1 cellular context compared by ENCODE assay signal in the genomic region with DNA sequence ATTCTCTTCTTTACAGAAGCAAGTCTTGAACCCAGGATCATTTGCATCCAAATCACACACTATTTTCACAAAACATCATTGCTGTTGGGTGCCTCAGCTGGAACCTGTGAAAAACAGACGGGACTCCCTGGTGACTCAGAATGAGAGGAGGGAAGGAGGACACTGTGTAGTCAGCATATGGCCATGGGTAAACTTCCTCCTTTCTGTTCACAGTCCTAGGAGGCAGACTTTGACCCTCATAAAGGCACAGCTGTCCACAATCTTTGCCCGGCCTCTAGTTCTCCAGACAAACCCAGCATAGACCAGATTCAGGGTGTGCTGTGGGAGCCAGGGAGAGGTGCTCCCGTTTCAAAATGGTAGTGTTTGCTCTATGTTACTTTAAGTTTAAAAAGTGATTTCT.
TF ChIP-seq lines count a peak whose summit lies in the region.

No MANE protein-coding gene starts in this region.

TF ChIP-seq in GM12878, 131 proteins besides CTCF, POLR2A, EP300 and RAD21 (continued from another document):
- TF ChIP-seq, protein P1, sequence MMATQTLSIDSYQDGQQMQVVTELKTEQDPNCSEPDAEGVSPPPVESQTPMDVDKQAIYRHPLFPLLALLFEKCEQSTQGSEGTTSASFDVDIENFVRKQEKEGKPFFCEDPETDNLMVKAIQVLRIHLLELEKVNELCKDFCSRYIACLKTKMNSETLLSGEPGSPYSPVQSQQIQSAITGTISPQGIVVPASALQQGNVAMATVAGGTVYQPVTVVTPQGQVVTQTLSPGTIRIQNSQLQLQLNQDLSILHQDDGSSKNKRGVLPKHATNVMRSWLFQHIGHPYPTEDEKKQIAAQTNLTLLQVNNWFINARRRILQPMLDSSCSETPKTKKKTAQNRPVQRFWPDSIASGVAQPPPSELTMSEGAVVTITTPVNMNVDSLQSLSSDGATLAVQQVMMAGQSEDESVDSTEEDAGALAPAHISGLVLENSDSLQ (IDR thresholded peaks at IDR 0.05), result no peak
- TF ChIP-seq, protein P2, sequence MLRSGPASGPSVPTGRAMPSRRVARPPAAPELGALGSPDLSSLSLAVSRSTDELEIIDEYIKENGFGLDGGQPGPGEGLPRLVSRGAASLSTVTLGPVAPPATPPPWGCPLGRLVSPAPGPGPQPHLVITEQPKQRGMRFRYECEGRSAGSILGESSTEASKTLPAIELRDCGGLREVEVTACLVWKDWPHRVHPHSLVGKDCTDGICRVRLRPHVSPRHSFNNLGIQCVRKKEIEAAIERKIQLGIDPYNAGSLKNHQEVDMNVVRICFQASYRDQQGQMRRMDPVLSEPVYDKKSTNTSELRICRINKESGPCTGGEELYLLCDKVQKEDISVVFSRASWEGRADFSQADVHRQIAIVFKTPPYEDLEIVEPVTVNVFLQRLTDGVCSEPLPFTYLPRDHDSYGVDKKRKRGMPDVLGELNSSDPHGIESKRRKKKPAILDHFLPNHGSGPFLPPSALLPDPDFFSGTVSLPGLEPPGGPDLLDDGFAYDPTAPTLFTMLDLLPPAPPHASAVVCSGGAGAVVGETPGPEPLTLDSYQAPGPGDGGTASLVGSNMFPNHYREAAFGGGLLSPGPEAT (IDR thresholded peaks at IDR 0.05; ENCODE audit: low read depth), result peak; percentile 56; the same call in 1 of the 2 replicates
- TF ChIP-seq, protein P3, sequence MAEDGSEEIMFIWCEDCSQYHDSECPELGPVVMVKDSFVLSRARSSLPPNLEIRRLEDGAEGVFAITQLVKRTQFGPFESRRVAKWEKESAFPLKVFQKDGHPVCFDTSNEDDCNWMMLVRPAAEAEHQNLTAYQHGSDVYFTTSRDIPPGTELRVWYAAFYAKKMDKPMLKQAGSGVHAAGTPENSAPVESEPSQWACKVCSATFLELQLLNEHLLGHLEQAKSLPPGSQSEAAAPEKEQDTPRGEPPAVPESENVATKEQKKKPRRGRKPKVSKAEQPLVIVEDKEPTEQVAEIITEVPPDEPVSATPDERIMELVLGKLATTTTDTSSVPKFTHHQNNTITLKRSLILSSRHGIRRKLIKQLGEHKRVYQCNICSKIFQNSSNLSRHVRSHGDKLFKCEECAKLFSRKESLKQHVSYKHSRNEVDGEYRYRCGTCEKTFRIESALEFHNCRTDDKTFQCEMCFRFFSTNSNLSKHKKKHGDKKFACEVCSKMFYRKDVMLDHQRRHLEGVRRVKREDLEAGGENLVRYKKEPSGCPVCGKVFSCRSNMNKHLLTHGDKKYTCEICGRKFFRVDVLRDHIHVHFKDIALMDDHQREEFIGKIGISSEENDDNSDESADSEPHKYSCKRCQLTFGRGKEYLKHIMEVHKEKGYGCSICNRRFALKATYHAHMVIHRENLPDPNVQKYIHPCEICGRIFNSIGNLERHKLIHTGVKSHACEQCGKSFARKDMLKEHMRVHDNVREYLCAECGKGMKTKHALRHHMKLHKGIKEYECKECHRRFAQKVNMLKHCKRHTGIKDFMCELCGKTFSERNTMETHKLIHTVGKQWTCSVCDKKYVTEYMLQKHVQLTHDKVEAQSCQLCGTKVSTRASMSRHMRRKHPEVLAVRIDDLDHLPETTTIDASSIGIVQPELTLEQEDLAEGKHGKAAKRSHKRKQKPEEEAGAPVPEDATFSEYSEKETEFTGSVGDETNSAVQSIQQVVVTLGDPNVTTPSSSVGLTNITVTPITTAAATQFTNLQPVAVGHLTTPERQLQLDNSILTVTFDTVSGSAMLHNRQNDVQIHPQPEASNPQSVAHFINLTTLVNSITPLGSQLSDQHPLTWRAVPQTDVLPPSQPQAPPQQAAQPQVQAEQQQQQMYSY (CRISPR knock-in tag; IDR thresholded peaks at IDR 0.05), result no peak
- TF ChIP-seq MTA2 (IDR thresholded peaks at IDR 0.05; ENCODE audit: low read depth) (peak; percentile 72; the same call in 1 of the 2 replicates), JUND (IDR thresholded peaks at IDR 0.05; ENCODE audit: low read depth, low read length) (peak; percentile 74; the same call in 1 of the 2 replicates), BCL11A (IDR thresholded peaks at IDR 0.05; ENCODE audit: low read depth, low read length) (peak; percentile 63; the same call in 1 of the 2 replicates), CHD1 (IDR thresholded peaks at IDR 0.05; ENCODE audit: low read depth, low read length) (no peak), BRCA1 (IDR thresholded peaks at IDR 0.05; ENCODE audit: low read depth, low read length) (no peak), JUNB (IDR thresholded peaks at IDR 0.05) (peak; percentile 87), SRF (IDR thresholded peaks at IDR 0.05; ENCODE audit: low read depth in 2 of 2, low read length in 2 of 2) (no peak), TCF12 (IDR thresholded peaks at IDR 0.05; ENCODE audit: low read depth, low read length) (peak; percentile 56; the same call in 1 of the 2 replicates), BACH1 (IDR thresholded peaks at IDR 0.05; ENCODE audit: borderline replicate concordance) (peak; percentile 26; the same call in 1 of the 2 replicates), SMARCA5 (IDR thresholded peaks at IDR 0.05) (0 out of 2 replicates have a peak, but pooled peaks have one; percentile 3), IRF4 (IDR thresholded peaks at IDR 0.05; ENCODE audit: low read depth, low read length) (peak; percentile 94), EED (IDR thresholded peaks at IDR 0.05; ENCODE audit: low read depth) (peak; percentile 82), CREB1 (IDR thresholded peaks at IDR 0.05; ENCODE audit: low read depth) (0 out of 2 replicates have a peak, but pooled peaks have one; percentile 17), SUPT20H (IDR thresholded peaks at IDR 0.05; ENCODE audit: borderline replicate concordance, control insufficient read depth, low read depth, low read length) (no peak), EZH2 (IDR thresholded peaks at IDR 0.05; ENCODE audit: borderline replicate concordance, control insufficient read depth, low read depth, low read length) (no peak), DPF2 (IDR thresholded peaks at IDR 0.05) (peak; percentile 90), MTA3 (IDR thresholded peaks at IDR 0.05; ENCODE audit: borderline replicate concordance, low read length) (peak; percentile 74; the same call in 1 of the 2 replicates)
- TF ChIP-seq, protein P4, sequence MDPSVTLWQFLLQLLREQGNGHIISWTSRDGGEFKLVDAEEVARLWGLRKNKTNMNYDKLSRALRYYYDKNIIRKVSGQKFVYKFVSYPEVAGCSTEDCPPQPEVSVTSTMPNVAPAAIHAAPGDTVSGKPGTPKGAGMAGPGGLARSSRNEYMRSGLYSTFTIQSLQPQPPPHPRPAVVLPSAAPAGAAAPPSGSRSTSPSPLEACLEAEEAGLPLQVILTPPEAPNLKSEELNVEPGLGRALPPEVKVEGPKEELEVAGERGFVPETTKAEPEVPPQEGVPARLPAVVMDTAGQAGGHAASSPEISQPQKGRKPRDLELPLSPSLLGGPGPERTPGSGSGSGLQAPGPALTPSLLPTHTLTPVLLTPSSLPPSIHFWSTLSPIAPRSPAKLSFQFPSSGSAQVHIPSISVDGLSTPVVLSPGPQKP (IDR thresholded peaks at IDR 0.05; ENCODE audit: low read depth, low read length), result no peak
- TF ChIP-seq, protein P5, sequence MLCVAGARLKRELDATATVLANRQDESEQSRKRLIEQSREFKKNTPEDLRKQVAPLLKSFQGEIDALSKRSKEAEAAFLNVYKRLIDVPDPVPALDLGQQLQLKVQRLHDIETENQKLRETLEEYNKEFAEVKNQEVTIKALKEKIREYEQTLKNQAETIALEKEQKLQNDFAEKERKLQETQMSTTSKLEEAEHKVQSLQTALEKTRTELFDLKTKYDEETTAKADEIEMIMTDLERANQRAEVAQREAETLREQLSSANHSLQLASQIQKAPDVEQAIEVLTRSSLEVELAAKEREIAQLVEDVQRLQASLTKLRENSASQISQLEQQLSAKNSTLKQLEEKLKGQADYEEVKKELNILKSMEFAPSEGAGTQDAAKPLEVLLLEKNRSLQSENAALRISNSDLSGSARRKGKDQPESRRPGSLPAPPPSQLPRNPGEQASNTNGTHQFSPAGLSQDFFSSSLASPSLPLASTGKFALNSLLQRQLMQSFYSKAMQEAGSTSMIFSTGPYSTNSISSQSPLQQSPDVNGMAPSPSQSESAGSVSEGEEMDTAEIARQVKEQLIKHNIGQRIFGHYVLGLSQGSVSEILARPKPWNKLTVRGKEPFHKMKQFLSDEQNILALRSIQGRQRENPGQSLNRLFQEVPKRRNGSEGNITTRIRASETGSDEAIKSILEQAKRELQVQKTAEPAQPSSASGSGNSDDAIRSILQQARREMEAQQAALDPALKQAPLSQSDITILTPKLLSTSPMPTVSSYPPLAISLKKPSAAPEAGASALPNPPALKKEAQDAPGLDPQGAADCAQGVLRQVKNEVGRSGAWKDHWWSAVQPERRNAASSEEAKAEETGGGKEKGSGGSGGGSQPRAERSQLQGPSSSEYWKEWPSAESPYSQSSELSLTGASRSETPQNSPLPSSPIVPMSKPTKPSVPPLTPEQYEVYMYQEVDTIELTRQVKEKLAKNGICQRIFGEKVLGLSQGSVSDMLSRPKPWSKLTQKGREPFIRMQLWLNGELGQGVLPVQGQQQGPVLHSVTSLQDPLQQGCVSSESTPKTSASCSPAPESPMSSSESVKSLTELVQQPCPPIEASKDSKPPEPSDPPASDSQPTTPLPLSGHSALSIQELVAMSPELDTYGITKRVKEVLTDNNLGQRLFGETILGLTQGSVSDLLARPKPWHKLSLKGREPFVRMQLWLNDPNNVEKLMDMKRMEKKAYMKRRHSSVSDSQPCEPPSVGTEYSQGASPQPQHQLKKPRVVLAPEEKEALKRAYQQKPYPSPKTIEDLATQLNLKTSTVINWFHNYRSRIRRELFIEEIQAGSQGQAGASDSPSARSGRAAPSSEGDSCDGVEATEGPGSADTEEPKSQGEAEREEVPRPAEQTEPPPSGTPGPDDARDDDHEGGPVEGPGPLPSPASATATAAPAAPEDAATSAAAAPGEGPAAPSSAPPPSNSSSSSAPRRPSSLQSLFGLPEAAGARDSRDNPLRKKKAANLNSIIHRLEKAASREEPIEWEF (IDR thresholded peaks at IDR 0.05; ENCODE audit: insufficient replicate concordance, low read depth, low read length), result no peak
- TF ChIP-seq, protein P6, sequence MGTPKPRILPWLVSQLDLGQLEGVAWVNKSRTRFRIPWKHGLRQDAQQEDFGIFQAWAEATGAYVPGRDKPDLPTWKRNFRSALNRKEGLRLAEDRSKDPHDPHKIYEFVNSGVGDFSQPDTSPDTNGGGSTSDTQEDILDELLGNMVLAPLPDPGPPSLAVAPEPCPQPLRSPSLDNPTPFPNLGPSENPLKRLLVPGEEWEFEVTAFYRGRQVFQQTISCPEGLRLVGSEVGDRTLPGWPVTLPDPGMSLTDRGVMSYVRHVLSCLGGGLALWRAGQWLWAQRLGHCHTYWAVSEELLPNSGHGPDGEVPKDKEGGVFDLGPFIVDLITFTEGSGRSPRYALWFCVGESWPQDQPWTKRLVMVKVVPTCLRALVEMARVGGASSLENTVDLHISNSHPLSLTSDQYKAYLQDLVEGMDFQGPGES (IDR thresholded peaks at IDR 0.05), result no peak
TF ChIP-seq in GM12878: peak in this region for 27.
